ENCODE assay signal across 11 cellular contexts in genomic region chr3:71905426-71905825, GRCh38.
DNase-seq lines count a peak whose midpoint lies in the region; ATAC-seq and TF ChIP-seq lines count a peak whose summit lies in the region.
"Had no signal": no experiment of that assay in that cellular context is flagged by ENCODE, and none has a peak within 500 bp of the region (broad histone marks: within the 10 kb centered on the region; RNA-seq: fewer than 3 reads in every experiment).

No MANE protein-coding gene starts in this region.

- no peaks in the 10 kb centered on the region for H3K27me3 ChIP-seq in ovary

- peaks cover 3% of the 10 kb centered on the region for H3K4me1 ChIP-seq in ovary (ENCODE audit: insufficient read depth)

- peak; percentile 88 to 90 for DNase-seq in Kasumi-1 (lab: John Stamatoyannopoulos, UW)
- DNase-seq in naive B cell = peak; percentile 72
- DNase-seq in activated CD8-positive, alpha-beta memory T cell treated with anti-CD3 and anti-CD28 coated beads, Interleukin-2, amount 50 U/mL, for 4 hours = no peak
- no peak for DNase-seq in activated naive CD4-positive, alpha-beta T cell treated with Interleukin-2 at 50 U/mL for 16 hours
- no peak for DNase-seq in ovary
- DNase-seq in T1000 (lab: John Stamatoyannopoulos, UW) = no peak
- DNase-seq: NCI-H187, posterior cingulate gyrus had no signal

- H3K4me1 Mint-ChIP-seq in naive B cell = peaks cover 47 to 54% (median 49%) of the 10 kb centered on the region in 3 donors

- no peak overlapping the region for H3K27ac ChIP-seq in ovary

- 94 to 95% (median 95%) methylated on average over 5 of the region's 5 CpGs for WGBS in ovary, 3 donors

- H3K27ac Mint-ChIP-seq in naive B cell = peak overlapping the region; percentile 24 to 94 (median 71)

- TF ChIP-seq CTCF in ovary (IDR thresholded peaks at IDR 0.05) = no peak

- peak overlapping the region; percentile 28 to 85 (median 67) for H3K4me3 Mint-ChIP-seq in naive B cell

- no peak for TF ChIP-seq EP300 in ovary (IDR thresholded peaks at IDR 0.05)

- intact Hi-C loops in ovary (cut with DNase I) = no loop called here

- H3K9me3 Mint-ChIP-seq in naive B cell = peaks cover 0 to 7% (median 0%) of the 10 kb centered on the region in 7 donors

- H3K27me3 Mint-ChIP-seq in naive B cell = peaks cover 77 to 81% (median 81%) of the 10 kb centered on the region in 3 donors

- no peaks in the 10 kb centered on the region for H3K9me3 ChIP-seq in ovary

- no peak overlapping the region for H3K4me3 ChIP-seq in ovary

- H3K36me3 ChIP-seq in ovary = no peaks in the 10 kb centered on the region

- peaks cover 0 to 8% of the 10 kb centered on the region in 2 donors for H3K36me3 Mint-ChIP-seq in naive B cell

- no peak for TF ChIP-seq POLR2A in ovary (IDR thresholded peaks at IDR 0.05)

- ATAC-seq in GM18909 (IDR thresholded peaks at IDR 0.05; ENCODE audit: poor library complexity, unreplicated experiment) (peak; percentile 89), HG02763 (IDR thresholded peaks at IDR 0.05; ENCODE audit: unreplicated experiment) (peak; percentile 85), naive B cell (ENCODE audit: low read depth in 2 of 2) (peak; percentile 96 to 98)
- ATAC-seq: activated CD4-positive, CD25-positive, alpha-beta regulatory T cell treated with anti-CD3 and anti-CD28 coated beads, Interleukin-2, amount 50 U/mL, for 24 hours had no signal

Comparison
In these comparisons a context has a peak if more than half of its experiments do, and no peak if none do; other contexts are left out.
1. DNase-seq: peak in Kasumi-1 (2 of 2) and naive B cell (single experiment); none in activated CD8-positive, alpha-beta memory T cell treated with anti-CD3 and anti-CD28 coated beads, Interleukin-2, amount 50 U/mL, for 4 hours (single experiment), activated naive CD4-positive, alpha-beta T cell treated with Interleukin-2 at 50 U/mL for 16 hours (single experiment), ovary (0 of 5) and T1000 (single experiment).
2. Peak in every context shown above with its lines, with median percentiles within 50 percentile points of each other: ATAC-seq.